ENCODE assay signal across 14 cellular contexts in the genomic region with DNA sequence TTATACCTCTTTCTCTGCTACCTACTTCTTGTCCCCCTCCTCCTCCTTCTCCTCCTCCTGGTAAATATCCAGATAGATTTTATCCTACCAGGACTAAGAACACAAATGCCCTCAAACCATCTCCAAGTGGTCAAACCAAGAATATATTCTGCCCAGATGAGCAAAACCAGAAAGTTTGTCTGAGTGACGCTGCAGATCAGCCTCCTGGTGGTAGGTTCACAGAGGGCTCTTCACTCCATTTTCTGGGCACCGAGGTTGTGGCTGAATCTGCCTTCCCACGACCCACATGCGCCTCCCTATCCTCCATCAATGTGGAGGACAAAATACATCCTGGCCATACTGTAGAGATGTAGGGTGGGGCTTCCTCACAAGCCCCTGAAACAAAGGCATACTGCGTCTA.
"Had no signal": no experiment of that assay in that cellular context is flagged by ENCODE, and none has a peak within 500 bp of the region (broad histone marks: within the 10 kb centered on the region; RNA-seq: fewer than 3 reads in every experiment).

No MANE protein-coding gene starts in this region.

- DNase-seq: activated CD4-positive, alpha-beta T cell treated with anti-CD3 and anti-CD28 coated beads, Interleukin-2, amount 50 U/mL, for 1 hour; activated CD4-positive, CD25-positive, alpha-beta regulatory T cell; activated naive CD4-positive, alpha-beta T cell treated with anti-CD3 and anti-CD28 coated beads, Interleukin-2, amount 10 ng/mL, durations not matched to agents 7 days and 5 days; activated T-cell treated with anti-CD3 and anti-CD28 coated beads for 4 hours; adrenal gland; dermis blood vessel endothelial cell; immature natural killer cell; left colon; naive thymus-derived CD8-positive, alpha-beta T cell; nucleus accumbens; stimulated activated CD4-positive, alpha-beta T cell treated with anti-CD3 and anti-CD28 coated beads, Interleukin-2, amount 100 ng/mL, for 48 hours; stimulated activated naive CD8-positive, alpha-beta T cell treated with anti-CD3 and anti-CD28 coated beads, Interleukin-15, Interleukin-2, amounts not matched to agents 100 U/mL and 50 U/mL, for 24 hours; T-helper 1 cell; upper lobe of right lung had no signal

- ATAC-seq: left colon; naive thymus-derived CD8-positive, alpha-beta T cell; stimulated activated naive CD8-positive, alpha-beta T cell treated with anti-CD3 and anti-CD28 coated beads, Interleukin-15, Interleukin-2, amounts not matched to agents 100 U/mL and 50 U/mL, for 24 hours; upper lobe of right lung had no signal

- H3K4me3 ChIP-seq: adrenal gland, upper lobe of right lung had no signal
